1 cellular context compared by ENCODE assay signal in the genomic region with DNA sequence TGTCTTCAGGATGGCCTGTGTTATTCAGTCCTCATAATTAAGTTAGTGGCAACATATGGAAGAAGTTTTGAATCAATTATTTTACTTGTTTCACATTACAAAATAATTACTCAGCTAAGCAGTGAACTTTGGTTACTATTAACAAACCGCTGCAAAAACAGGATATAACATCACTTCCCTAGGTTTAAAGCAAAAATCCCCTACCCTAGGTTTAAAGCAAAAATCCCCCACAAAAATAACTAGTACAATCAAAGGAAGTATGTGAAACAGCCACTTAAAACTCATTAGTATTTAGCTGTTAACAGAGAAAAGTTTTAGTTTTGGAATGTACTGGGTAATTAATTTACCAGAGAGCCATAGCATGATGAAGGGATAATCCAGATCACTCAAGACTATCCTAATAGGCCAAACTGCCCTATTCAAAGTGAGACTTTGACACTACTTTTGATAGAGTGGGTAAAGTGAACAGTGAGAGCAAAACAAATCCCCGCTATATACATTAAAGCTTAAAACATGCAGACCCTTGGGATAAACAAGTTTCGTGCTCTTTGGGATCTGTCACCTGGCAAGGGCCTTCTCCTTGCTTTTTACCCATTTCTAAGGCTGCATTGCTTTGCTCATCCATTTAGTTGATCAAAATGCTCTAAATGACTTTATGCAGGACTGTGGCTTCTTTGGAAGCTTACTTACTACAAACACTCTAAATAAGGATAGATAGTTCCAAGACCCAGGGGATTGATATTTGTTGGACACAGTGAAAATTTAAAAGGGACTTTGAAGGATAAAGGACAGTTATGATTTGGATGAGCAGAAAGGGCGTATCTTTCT.
TF ChIP-seq lines count a peak whose summit lies in the region.

No MANE protein-coding gene starts in this region.

TF ChIP-seq in GM12878, 131 proteins besides CTCF, POLR2A, EP300 and RAD21 (continued from another document and continues in another):
- TF ChIP-seq, protein P1, sequence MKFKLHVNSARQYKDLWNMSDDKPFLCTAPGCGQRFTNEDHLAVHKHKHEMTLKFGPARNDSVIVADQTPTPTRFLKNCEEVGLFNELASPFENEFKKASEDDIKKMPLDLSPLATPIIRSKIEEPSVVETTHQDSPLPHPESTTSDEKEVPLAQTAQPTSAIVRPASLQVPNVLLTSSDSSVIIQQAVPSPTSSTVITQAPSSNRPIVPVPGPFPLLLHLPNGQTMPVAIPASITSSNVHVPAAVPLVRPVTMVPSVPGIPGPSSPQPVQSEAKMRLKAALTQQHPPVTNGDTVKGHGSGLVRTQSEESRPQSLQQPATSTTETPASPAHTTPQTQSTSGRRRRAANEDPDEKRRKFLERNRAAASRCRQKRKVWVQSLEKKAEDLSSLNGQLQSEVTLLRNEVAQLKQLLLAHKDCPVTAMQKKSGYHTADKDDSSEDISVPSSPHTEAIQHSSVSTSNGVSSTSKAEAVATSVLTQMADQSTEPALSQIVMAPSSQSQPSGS (IDR thresholded peaks at IDR 0.05; ENCODE audit: low read length), result peak; percentile 79
- peak; percentile 71 for TF ChIP-seq RELA (IDR thresholded peaks at IDR 0.05; ENCODE audit: borderline replicate concordance, partially characterized antibody)
- no peak for TF ChIP-seq TARDBP (IDR thresholded peaks at IDR 0.05; ENCODE audit: borderline replicate concordance)
- no peak for TF ChIP-seq PML (IDR thresholded peaks at IDR 0.05; ENCODE audit: low read length)
- TF ChIP-seq RCOR1 (conservative IDR thresholded peaks at IDR 0.05; ENCODE audit: low read depth, low read length), result no peak
- TF ChIP-seq POU2F2 (IDR thresholded peaks at IDR 0.05; ENCODE audit: borderline replicate concordance, low read depth, low read length), result no peak
- TF ChIP-seq FOXM1 (IDR thresholded peaks at IDR 0.05; ENCODE audit: low read depth, low read length), result peak; percentile 75; the same call in 1 of the 2 replicates
- peak; percentile 95 for TF ChIP-seq NFIC (IDR thresholded peaks at IDR 0.05; ENCODE audit: low read depth, low read length)
- peak; percentile 80 to 84 for TF ChIP-seq IKZF2 (IDR thresholded peaks at IDR 0.05)
- peak; percentile 67; the same call in 1 of the 2 replicates for TF ChIP-seq SMARCA5 (IDR thresholded peaks at IDR 0.05)
- peak; percentile 51; the same call in 1 of the 2 replicates for TF ChIP-seq ZNF217 (IDR thresholded peaks at IDR 0.05)
- peak; percentile 35; the same call in 1 of the 2 replicates for TF ChIP-seq NR2F1 (conservative IDR thresholded peaks at IDR 0.05)
- TF ChIP-seq, protein P2, sequence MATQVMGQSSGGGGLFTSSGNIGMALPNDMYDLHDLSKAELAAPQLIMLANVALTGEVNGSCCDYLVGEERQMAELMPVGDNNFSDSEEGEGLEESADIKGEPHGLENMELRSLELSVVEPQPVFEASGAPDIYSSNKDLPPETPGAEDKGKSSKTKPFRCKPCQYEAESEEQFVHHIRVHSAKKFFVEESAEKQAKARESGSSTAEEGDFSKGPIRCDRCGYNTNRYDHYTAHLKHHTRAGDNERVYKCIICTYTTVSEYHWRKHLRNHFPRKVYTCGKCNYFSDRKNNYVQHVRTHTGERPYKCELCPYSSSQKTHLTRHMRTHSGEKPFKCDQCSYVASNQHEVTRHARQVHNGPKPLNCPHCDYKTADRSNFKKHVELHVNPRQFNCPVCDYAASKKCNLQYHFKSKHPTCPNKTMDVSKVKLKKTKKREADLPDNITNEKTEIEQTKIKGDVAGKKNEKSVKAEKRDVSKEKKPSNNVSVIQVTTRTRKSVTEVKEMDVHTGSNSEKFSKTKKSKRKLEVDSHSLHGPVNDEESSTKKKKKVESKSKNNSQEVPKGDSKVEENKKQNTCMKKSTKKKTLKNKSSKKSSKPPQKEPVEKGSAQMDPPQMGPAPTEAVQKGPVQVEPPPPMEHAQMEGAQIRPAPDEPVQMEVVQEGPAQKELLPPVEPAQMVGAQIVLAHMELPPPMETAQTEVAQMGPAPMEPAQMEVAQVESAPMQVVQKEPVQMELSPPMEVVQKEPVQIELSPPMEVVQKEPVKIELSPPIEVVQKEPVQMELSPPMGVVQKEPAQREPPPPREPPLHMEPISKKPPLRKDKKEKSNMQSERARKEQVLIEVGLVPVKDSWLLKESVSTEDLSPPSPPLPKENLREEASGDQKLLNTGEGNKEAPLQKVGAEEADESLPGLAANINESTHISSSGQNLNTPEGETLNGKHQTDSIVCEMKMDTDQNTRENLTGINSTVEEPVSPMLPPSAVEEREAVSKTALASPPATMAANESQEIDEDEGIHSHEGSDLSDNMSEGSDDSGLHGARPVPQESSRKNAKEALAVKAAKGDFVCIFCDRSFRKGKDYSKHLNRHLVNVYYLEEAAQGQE (IDR thresholded peaks at IDR 0.05; ENCODE audit: low read depth, low read length), result no peak
- no peak for TF ChIP-seq SUPT20H (IDR thresholded peaks at IDR 0.05; ENCODE audit: borderline replicate concordance, control insufficient read depth, low read depth, low read length)
- TF ChIP-seq ZNF207 (IDR thresholded peaks at IDR 0.05; ENCODE audit: borderline replicate concordance), result no peak
- TF ChIP-seq, protein P3, sequence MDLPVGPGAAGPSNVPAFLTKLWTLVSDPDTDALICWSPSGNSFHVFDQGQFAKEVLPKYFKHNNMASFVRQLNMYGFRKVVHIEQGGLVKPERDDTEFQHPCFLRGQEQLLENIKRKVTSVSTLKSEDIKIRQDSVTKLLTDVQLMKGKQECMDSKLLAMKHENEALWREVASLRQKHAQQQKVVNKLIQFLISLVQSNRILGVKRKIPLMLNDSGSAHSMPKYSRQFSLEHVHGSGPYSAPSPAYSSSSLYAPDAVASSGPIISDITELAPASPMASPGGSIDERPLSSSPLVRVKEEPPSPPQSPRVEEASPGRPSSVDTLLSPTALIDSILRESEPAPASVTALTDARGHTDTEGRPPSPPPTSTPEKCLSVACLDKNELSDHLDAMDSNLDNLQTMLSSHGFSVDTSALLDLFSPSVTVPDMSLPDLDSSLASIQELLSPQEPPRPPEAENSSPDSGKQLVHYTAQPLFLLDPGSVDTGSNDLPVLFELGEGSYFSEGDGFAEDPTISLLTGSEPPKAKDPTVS (IDR thresholded peaks at IDR 0.05; ENCODE audit: low read depth, low read length), result no peak
- TF ChIP-seq NFXL1 (IDR thresholded peaks at IDR 0.05; ENCODE audit: borderline replicate concordance), result no peak
- TF ChIP-seq FOXK2 (IDR thresholded peaks at IDR 0.05), result no peak
- TF ChIP-seq ZNF24 (IDR thresholded peaks at IDR 0.05), result 0 out of 2 replicates have a peak, but pooled peaks have one; percentile 10
- peak; percentile 31 for TF ChIP-seq MEF2B (IDR thresholded peaks at IDR 0.05; ENCODE audit: partially characterized antibody, poor library complexity, severe bottlenecking)
- TF ChIP-seq STAT1 (conservative IDR thresholded peaks at IDR 0.05), result no peak
- TF ChIP-seq CBX3 (IDR thresholded peaks at IDR 0.05; ENCODE audit: borderline replicate concordance, low read depth), result no peak
- 0 out of 4 replicates have a peak, but pooled peaks of 1 of the 2 experiments have one; percentile 3 for TF ChIP-seq BHLHE40 (IDR thresholded peaks at IDR 0.05; ENCODE audit: borderline replicate concordance in 1 of 2, low read depth in 2 of 2, low read length in 1 of 2)
- TF ChIP-seq BACH1 (IDR thresholded peaks at IDR 0.05; ENCODE audit: borderline replicate concordance), result no peak; the same call in 1 of the 2 replicates
- no peak for TF ChIP-seq MTA3 (IDR thresholded peaks at IDR 0.05; ENCODE audit: borderline replicate concordance, low read length)
- TF ChIP-seq DPF2 (IDR thresholded peaks at IDR 0.05), result 0 out of 2 replicates have a peak, but pooled peaks have one; percentile 39
- 0 out of 2 replicates have a peak, but pooled peaks have one; percentile 43 for TF ChIP-seq MEF2A (IDR thresholded peaks at IDR 0.05; ENCODE audit: insufficient read depth, low read depth, low read length)
- TF ChIP-seq ZNF622 (IDR thresholded peaks at IDR 0.05), result no peak
- no peak for TF ChIP-seq RB1 (IDR thresholded peaks at IDR 0.05; ENCODE audit: borderline replicate concordance)
- TF ChIP-seq, protein P4, sequence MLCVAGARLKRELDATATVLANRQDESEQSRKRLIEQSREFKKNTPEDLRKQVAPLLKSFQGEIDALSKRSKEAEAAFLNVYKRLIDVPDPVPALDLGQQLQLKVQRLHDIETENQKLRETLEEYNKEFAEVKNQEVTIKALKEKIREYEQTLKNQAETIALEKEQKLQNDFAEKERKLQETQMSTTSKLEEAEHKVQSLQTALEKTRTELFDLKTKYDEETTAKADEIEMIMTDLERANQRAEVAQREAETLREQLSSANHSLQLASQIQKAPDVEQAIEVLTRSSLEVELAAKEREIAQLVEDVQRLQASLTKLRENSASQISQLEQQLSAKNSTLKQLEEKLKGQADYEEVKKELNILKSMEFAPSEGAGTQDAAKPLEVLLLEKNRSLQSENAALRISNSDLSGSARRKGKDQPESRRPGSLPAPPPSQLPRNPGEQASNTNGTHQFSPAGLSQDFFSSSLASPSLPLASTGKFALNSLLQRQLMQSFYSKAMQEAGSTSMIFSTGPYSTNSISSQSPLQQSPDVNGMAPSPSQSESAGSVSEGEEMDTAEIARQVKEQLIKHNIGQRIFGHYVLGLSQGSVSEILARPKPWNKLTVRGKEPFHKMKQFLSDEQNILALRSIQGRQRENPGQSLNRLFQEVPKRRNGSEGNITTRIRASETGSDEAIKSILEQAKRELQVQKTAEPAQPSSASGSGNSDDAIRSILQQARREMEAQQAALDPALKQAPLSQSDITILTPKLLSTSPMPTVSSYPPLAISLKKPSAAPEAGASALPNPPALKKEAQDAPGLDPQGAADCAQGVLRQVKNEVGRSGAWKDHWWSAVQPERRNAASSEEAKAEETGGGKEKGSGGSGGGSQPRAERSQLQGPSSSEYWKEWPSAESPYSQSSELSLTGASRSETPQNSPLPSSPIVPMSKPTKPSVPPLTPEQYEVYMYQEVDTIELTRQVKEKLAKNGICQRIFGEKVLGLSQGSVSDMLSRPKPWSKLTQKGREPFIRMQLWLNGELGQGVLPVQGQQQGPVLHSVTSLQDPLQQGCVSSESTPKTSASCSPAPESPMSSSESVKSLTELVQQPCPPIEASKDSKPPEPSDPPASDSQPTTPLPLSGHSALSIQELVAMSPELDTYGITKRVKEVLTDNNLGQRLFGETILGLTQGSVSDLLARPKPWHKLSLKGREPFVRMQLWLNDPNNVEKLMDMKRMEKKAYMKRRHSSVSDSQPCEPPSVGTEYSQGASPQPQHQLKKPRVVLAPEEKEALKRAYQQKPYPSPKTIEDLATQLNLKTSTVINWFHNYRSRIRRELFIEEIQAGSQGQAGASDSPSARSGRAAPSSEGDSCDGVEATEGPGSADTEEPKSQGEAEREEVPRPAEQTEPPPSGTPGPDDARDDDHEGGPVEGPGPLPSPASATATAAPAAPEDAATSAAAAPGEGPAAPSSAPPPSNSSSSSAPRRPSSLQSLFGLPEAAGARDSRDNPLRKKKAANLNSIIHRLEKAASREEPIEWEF (IDR thresholded peaks at IDR 0.05; ENCODE audit: insufficient replicate concordance, low read depth, low read length), result peak; percentile 21
- peak; percentile 49; the same call in 1 of the 2 replicates for TF ChIP-seq JUNB (IDR thresholded peaks at IDR 0.05)
- TF ChIP-seq, protein P5, sequence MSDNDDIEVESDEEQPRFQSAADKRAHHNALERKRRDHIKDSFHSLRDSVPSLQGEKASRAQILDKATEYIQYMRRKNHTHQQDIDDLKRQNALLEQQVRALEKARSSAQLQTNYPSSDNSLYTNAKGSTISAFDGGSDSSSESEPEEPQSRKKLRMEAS (IDR thresholded peaks at IDR 0.05; ENCODE audit: low read depth, low read length), result no peak
- TF ChIP-seq, protein P6, sequence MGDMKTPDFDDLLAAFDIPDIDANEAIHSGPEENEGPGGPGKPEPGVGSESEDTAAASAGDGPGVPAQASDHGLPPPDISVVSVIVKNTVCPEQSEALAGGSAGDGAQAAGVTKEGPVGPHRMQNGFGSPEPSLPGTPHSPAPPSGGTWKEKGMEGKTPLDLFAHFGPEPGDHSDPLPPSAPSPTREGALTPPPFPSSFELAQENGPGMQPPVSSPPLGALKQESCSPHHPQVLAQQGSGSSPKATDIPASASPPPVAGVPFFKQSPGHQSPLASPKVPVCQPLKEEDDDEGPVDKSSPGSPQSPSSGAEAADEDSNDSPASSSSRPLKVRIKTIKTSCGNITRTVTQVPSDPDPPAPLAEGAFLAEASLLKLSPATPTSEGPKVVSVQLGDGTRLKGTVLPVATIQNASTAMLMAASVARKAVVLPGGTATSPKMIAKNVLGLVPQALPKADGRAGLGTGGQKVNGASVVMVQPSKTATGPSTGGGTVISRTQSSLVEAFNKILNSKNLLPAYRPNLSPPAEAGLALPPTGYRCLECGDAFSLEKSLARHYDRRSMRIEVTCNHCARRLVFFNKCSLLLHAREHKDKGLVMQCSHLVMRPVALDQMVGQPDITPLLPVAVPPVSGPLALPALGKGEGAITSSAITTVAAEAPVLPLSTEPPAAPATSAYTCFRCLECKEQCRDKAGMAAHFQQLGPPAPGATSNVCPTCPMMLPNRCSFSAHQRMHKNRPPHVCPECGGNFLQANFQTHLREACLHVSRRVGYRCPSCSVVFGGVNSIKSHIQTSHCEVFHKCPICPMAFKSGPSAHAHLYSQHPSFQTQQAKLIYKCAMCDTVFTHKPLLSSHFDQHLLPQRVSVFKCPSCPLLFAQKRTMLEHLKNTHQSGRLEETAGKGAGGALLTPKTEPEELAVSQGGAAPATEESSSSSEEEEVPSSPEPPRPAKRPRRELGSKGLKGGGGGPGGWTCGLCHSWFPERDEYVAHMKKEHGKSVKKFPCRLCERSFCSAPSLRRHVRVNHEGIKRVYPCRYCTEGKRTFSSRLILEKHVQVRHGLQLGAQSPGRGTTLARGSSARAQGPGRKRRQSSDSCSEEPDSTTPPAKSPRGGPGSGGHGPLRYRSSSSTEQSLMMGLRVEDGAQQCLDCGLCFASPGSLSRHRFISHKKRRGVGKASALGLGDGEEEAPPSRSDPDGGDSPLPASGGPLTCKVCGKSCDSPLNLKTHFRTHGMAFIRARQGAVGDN (IDR thresholded peaks at IDR 0.05), result no peak
- no peak for TF ChIP-seq NRF1 (conservative IDR thresholded peaks at IDR 0.05; ENCODE audit: low read depth, low read length)
- no peak for TF ChIP-seq SREBF1 (IDR thresholded peaks at IDR 0.05; ENCODE audit: low read length)
- no peak for TF ChIP-seq TCF12 (IDR thresholded peaks at IDR 0.05; ENCODE audit: low read depth, low read length)
- TF ChIP-seq CREB1 (IDR thresholded peaks at IDR 0.05; ENCODE audit: low read depth), result 0 out of 2 replicates have a peak, but pooled peaks have one; percentile 10
- peak; percentile 90 for TF ChIP-seq ATF7 (IDR thresholded peaks at IDR 0.05; ENCODE audit: low read depth)
- no peak for TF ChIP-seq MXI1 (IDR thresholded peaks at IDR 0.05; ENCODE audit: low read depth, low read length)
- TF ChIP-seq, protein P7, sequence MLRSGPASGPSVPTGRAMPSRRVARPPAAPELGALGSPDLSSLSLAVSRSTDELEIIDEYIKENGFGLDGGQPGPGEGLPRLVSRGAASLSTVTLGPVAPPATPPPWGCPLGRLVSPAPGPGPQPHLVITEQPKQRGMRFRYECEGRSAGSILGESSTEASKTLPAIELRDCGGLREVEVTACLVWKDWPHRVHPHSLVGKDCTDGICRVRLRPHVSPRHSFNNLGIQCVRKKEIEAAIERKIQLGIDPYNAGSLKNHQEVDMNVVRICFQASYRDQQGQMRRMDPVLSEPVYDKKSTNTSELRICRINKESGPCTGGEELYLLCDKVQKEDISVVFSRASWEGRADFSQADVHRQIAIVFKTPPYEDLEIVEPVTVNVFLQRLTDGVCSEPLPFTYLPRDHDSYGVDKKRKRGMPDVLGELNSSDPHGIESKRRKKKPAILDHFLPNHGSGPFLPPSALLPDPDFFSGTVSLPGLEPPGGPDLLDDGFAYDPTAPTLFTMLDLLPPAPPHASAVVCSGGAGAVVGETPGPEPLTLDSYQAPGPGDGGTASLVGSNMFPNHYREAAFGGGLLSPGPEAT (IDR thresholded peaks at IDR 0.05; ENCODE audit: low read depth), result peak; percentile 95
